Comparison of ENCODE assay signal across 9 cellular contexts in the genomic region with DNA sequence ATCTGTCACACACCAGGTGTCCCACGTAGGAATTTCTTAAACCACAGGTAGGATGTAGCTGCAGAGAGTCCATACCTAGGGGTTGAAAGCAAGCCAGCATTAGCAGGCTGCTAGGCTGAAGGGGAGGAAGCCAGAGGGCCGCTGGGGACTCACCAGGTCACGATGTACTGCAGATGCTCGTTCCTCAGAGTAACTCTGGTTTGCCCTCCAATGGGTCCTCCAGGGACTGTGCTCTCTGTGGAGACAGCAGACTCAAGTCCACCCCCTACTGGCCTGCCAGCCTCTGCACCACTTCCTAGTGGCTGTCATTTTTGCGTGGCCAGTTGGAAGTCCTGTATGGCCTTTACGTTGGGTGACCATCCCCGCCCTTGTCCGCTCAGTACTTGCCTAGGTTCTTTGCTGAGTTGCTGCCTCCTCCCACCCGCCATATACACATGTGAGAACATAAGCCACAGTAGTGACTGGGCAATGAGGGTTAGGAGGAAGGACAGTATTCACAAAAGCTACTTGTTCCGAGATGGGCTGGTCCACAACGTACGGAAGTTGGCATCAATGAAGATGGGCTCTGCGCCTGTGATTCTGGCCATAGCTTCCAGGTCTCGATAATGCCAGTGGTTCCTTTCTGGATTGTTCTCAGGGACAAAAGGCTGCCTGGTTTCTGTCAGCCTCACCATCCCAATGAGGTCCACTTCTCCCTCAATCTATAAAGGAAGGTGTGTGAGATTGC. TPM values are rescaled to one million over a fixed set of nuclear protein-coding genes. Genes with fewer than 3 reads are reported as not detected.
A peak's percentile ranks its signal among the peaks of the same experiment; 100 is the strongest.
DNase-seq lines count a peak whose midpoint lies in the region; ATAC-seq and TF ChIP-seq lines count a peak whose summit lies in the region.
"Had no signal": no experiment of that assay in that cellular context is flagged by ENCODE, and none has a peak within 500 bp of the region (broad histone marks: within the 10 kb centered on the region; RNA-seq: fewer than 3 reads in every experiment).

No MANE protein-coding gene starts in this region.

- DNase-seq in CD1c-positive myeloid dendritic cell (ENCODE audit: extremely low spot score) (peak; percentile 63), H4 (ENCODE audit: low spot score) (peak; percentile 66), RWPE2 (ENCODE audit: low spot score) (no peak), chondrocyte (ENCODE audit: low spot score) (no peak), neural crest cell (ENCODE audit: low read depth, low spot score) (peak; percentile 42), uterus (no peak), retina (no peak)

- intact Hi-C loops in uterus (cut with DNase I; ENCODE audit: low total_unique reads) = no loop called here

- H3K27ac Mint-ChIP-seq in chondrocyte (ENCODE audit: unreplicated experiment) = peak overlapping the region; percentile 22
- H3K27ac Mint-ChIP-seq in neural crest cell (ENCODE audit: unreplicated experiment) = no peak overlapping the region

- H3K27ac ChIP-seq in RWPE2 (ENCODE audit: poor library complexity, severe bottlenecking) (peak overlapping the region; percentile 93), uterus (no peak overlapping the region)

- H3K4me3 ChIP-seq in RWPE2 (ENCODE audit: severe bottlenecking) = no peak overlapping the region
- no peak overlapping the region for H3K4me3 ChIP-seq in uterus
- H3K4me3 ChIP-seq: lung had no signal

- H3K4me1 ChIP-seq in RWPE2 (ENCODE audit: insufficient read depth, poor library complexity, severe bottlenecking) = peaks cover 7% of the 10 kb centered on the region
- H3K4me1 ChIP-seq in uterus = peaks cover 0 to 16% of the 10 kb centered on the region in 2 donors

- no peak for TF ChIP-seq POLR2A in uterus (IDR thresholded peaks at IDR 0.05)

- no peaks in the 10 kb centered on the region for H3K9me3 Mint-ChIP-seq in chondrocyte (ENCODE audit: low read depth)
- no peaks in the 10 kb centered on the region for H3K9me3 Mint-ChIP-seq in neural crest cell

- H3K27me3 ChIP-seq in RWPE2 (ENCODE audit: insufficient read depth, poor library complexity, severe bottlenecking) (no peaks in the 10 kb centered on the region), uterus (no peaks in the 10 kb centered on the region)

- TF ChIP-seq CTCF in RWPE2 (IDR thresholded peaks at IDR 0.05; ENCODE audit: poor library complexity, severe bottlenecking) = peak; percentile 52
- TF ChIP-seq CTCF in chondrocyte (IDR thresholded peaks at IDR 0.05) = peak; percentile 71
- TF ChIP-seq CTCF in neural crest cell (conservative IDR thresholded peaks at IDR 0.05) = peak; percentile 63
- peak in 1 of 4 experiments; percentile 6 for TF ChIP-seq CTCF in uterus (IDR thresholded peaks at IDR 0.05)

- ATAC-seq in RWPE2 (ENCODE audit: low read depth) (peak; percentile 11; the same call in 1 of the 3 replicates), GM18867 (IDR thresholded peaks at IDR 0.05; ENCODE audit: unreplicated experiment) (no peak)

- peaks cover 63% of the 10 kb centered on the region for H3K36me3 ChIP-seq in RWPE2 (ENCODE audit: low read depth)
- no peaks in the 10 kb centered on the region for H3K36me3 ChIP-seq in uterus

- H3K4me1 Mint-ChIP-seq in chondrocyte (ENCODE audit: low read depth) (peaks cover 41% of the 10 kb centered on the region), neural crest cell (peaks cover 31% of the 10 kb centered on the region)

- H3K4me3 Mint-ChIP-seq in chondrocyte (ENCODE audit: unreplicated experiment) (no peak overlapping the region), neural crest cell (peak overlapping the region; percentile 96)

- no peaks in the 10 kb centered on the region for H3K27me3 Mint-ChIP-seq in chondrocyte (ENCODE audit: low read depth)
- peaks cover 9% of the 10 kb centered on the region for H3K27me3 Mint-ChIP-seq in neural crest cell (ENCODE audit: low read depth)

- H3K9me3 ChIP-seq in RWPE2 (ENCODE audit: severe bottlenecking) (no peaks in the 10 kb centered on the region), uterus (no peaks in the 10 kb centered on the region)

- peaks cover 29% of the 10 kb centered on the region for H3K36me3 Mint-ChIP-seq in chondrocyte (ENCODE audit: low read depth)
- peaks cover 39% of the 10 kb centered on the region for H3K36me3 Mint-ChIP-seq in neural crest cell (ENCODE audit: low read depth)

RNA-seq across cellular contexts. Expression of gene RPL7A, which starts 4.1 kb away (rescaled TPM):
- total RNA-seq in H4 (2014; rRNA removed; shearing (Covaris generic)) = 2,696 and 2,716 TPM in 2 replicates
- total RNA-seq in chondrocyte (1,095 to 1,183 TPM (median 1,126 TPM) in 3 replicates), neural crest cell (2,746 and 2,748 TPM in 2 replicates), uterus (1,000 to 10,000 TPM; 1,745 to 3,005 (median 2,502) TPM)

RNA-seq across cellular contexts. Expression of gene MED22, which starts 4.1 kb away (rescaled TPM):
- 13.6 and 22.0 TPM in 2 replicates for total RNA-seq in H4 (2014; rRNA removed; shearing (Covaris generic))
- total RNA-seq in chondrocyte (24.6 to 27.8 TPM (median 26.0 TPM) in 3 replicates), neural crest cell (69.7 and 70.6 TPM in 2 replicates), uterus (10 to 100 TPM in 3 of 4 donors, 1 to 10 TPM in 1; 10.0 to 41.0 (median 30.9) TPM)

RNA-seq across cellular contexts. Expression of gene SURF1, which starts 4.2 kb away (rescaled TPM):
- total RNA-seq in H4 (2014; rRNA removed; shearing (Covaris generic)) = 45.4 and 72.0 TPM in 2 replicates
- total RNA-seq in chondrocyte = 27.2 to 31.3 TPM (median 31.0 TPM) in 3 replicates
- 32.0 and 32.1 TPM in 2 replicates for total RNA-seq in neural crest cell
- 10 to 100 TPM; 13.0 to 34.7 (median 24.4) TPM for total RNA-seq in uterus

RNA-seq across cellular contexts. Expression of gene SURF2, which starts 4.3 kb away (rescaled TPM):
- total RNA-seq in H4 (2014; rRNA removed; shearing (Covaris generic)) = 22.1 and 23.0 TPM in 2 replicates
- total RNA-seq in chondrocyte = 12.5 to 13.3 TPM (median 13.2 TPM) in 3 replicates
- 31.8 and 34.3 TPM in 2 replicates for total RNA-seq in neural crest cell
- 10 to 100 TPM in 1 of 4 donors, 1 to 10 TPM in 1, under 1 TPM in 1, not detected in 1; 0.51 to 15.3 (median 5.9) TPM for total RNA-seq in uterus

RNA-seq across cellular contexts. Expression of gene SURF6, which starts 16.1 kb away (rescaled TPM):
- total RNA-seq in H4 (2014; rRNA removed; shearing (Covaris generic)) = 7.4 and 8.9 TPM in 2 replicates
- total RNA-seq in chondrocyte = 14.6 to 16.0 TPM (median 15.1 TPM) in 3 replicates
- total RNA-seq in neural crest cell = 22.4 and 23.9 TPM in 2 replicates
- total RNA-seq in uterus = 10 to 100 TPM in 3 of 4 donors, 1 to 10 TPM in 1; 2.9 to 19.3 (median 17.2) TPM

Comparison
In these comparisons a context has a peak if more than half of its experiments do, and no peak if none do; other contexts are left out.
1. DNase-seq: peak in CD1c-positive myeloid dendritic cell (single experiment), H4 (single experiment) and neural crest cell (single experiment); none in RWPE2 (single experiment), chondrocyte (single experiment), uterus (0 of 2) and retina (single experiment).